Comparison of ENCODE assay signal across 8 cellular contexts in genomic region chr6:63598001-63598250, GRCh38. TPM values are rescaled to one million over a fixed set of nuclear protein-coding genes. Genes with fewer than 3 reads are reported as not detected.
DNase-seq lines count a peak whose midpoint lies in the region; ATAC-seq lines count a peak whose summit lies in the region.

No MANE protein-coding gene starts in this region.

- DNase-seq in T-helper 2 cell treated with Interferon-gamma antibody and Interleukin-4, amounts not matched to agents 5 μg/mL and 100 μg/mL, for 36 hours (ENCODE audit: low spot score) = no peak
- no peak for DNase-seq in T-helper 2 cell
- no peak for DNase-seq in activated naive CD4-positive, alpha-beta T cell treated with anti-CD3 and anti-CD28 coated beads, Interleukin-2, amount 50 U/mL, for 72 hours (ENCODE audit: low spot score in 2 of 2)
- peak; percentile 65 for DNase-seq in kidney glomerular epithelial cell (lab: John Stamatoyannopoulos, UW)
- DNase-seq in activated CD4-positive, alpha-beta T cell treated with anti-CD3 and anti-CD28 coated beads, Interleukin-2, amount 50 U/mL, for 1 hour = no peak
- no peak for DNase-seq in DMS114 treated with DMSO at 0.1 percent for 48 hours (lab: John Stamatoyannopoulos, UW; ENCODE audit: unreplicated experiment)

- peak overlapping the region; percentile 45 for H3K4me3 ChIP-seq in thymus (ENCODE audit: low read length)

- no peaks in the 10 kb centered on the region for H3K36me3 ChIP-seq in thymus (ENCODE audit: control insufficient read depth, insufficient read depth)

- H3K9me3 Mint-ChIP-seq in T-helper 2 cell treated with Interferon-gamma antibody and Interleukin-4, amounts not matched to agents 5 μg/mL and 100 μg/mL, for 36 hours = no peaks in the 10 kb centered on the region
- H3K9me3 Mint-ChIP-seq in activated naive CD4-positive, alpha-beta T cell treated with anti-CD3 and anti-CD28 coated beads, Interleukin-2, amount 50 U/mL, for 72 hours = no peaks in the 10 kb centered on the region

- ATAC-seq in HG03103 (IDR thresholded peaks at IDR 0.05; ENCODE audit: low read depth, unreplicated experiment) = peak; percentile 6
- peak; percentile 13 to 32 for ATAC-seq in activated naive CD4-positive, alpha-beta T cell treated with anti-CD3 and anti-CD28 coated beads, Interleukin-2, amount 50 U/mL, for 72 hours

- 16% methylated on average over 4 of the region's 4 CpGs for WGBS in thymus

- H3K4me3 Mint-ChIP-seq in T-helper 2 cell treated with Interferon-gamma antibody and Interleukin-4, amounts not matched to agents 5 μg/mL and 100 μg/mL, for 36 hours = peak overlapping the region; percentile 92

- no peaks in the 10 kb centered on the region for H3K4me1 ChIP-seq in thymus (ENCODE audit: control insufficient read depth, insufficient read depth, low read length)

- no peak overlapping the region for H3K27ac Mint-ChIP-seq in T-helper 2 cell treated with Interferon-gamma antibody and Interleukin-4, amounts not matched to agents 5 μg/mL and 100 μg/mL, for 36 hours
- H3K27ac Mint-ChIP-seq in activated naive CD4-positive, alpha-beta T cell treated with anti-CD3 and anti-CD28 coated beads, Interleukin-2, amount 50 U/mL, for 72 hours = peak overlapping the region in 1 of 2 donors; percentile 51

- H3K27ac ChIP-seq in thymus (ENCODE audit: low read depth) = no peak overlapping the region

- no peaks in the 10 kb centered on the region for H3K36me3 Mint-ChIP-seq in T-helper 2 cell treated with Interferon-gamma antibody and Interleukin-4, amounts not matched to agents 5 μg/mL and 100 μg/mL, for 36 hours (ENCODE audit: low read depth)
- no peaks in the 10 kb centered on the region for H3K36me3 Mint-ChIP-seq in activated naive CD4-positive, alpha-beta T cell treated with anti-CD3 and anti-CD28 coated beads, Interleukin-2, amount 50 U/mL, for 72 hours

- peaks cover 8% of the 10 kb centered on the region for H3K27me3 Mint-ChIP-seq in T-helper 2 cell treated with Interferon-gamma antibody and Interleukin-4, amounts not matched to agents 5 μg/mL and 100 μg/mL, for 36 hours (ENCODE audit: low read depth)

- no peaks in the 10 kb centered on the region for H3K27me3 ChIP-seq in thymus (ENCODE audit: control insufficient read depth, insufficient read depth)

- no peaks in the 10 kb centered on the region for H3K9me3 ChIP-seq in thymus (ENCODE audit: control insufficient read depth)

- H3K4me1 Mint-ChIP-seq in T-helper 2 cell treated with Interferon-gamma antibody and Interleukin-4, amounts not matched to agents 5 μg/mL and 100 μg/mL, for 36 hours (ENCODE audit: low read depth) = peaks cover 22% of the 10 kb centered on the region

RNA-seq across cellular contexts. Expression of gene PTP4A1, which starts 25.6 kb away (rescaled TPM):
- 10 to 100 TPM; 46.4 to 77.0 TPM for total RNA-seq in activated naive CD4-positive, alpha-beta T cell treated with anti-CD3 and anti-CD28 coated beads, Interleukin-2, amount 50 U/mL, for 72 hours
- 38.5 TPM for polyA plus RNA-seq in thymus

RNA-seq across cellular contexts. Expression of gene PHF3, which starts 37.7 kb away (rescaled TPM):
- total RNA-seq in activated naive CD4-positive, alpha-beta T cell treated with anti-CD3 and anti-CD28 coated beads, Interleukin-2, amount 50 U/mL, for 72 hours = 10 to 100 TPM; 55.2 to 61.6 TPM
- polyA plus RNA-seq in thymus = 18.5 TPM
